19 cellular contexts compared by ENCODE assay signal in the genomic region with DNA sequence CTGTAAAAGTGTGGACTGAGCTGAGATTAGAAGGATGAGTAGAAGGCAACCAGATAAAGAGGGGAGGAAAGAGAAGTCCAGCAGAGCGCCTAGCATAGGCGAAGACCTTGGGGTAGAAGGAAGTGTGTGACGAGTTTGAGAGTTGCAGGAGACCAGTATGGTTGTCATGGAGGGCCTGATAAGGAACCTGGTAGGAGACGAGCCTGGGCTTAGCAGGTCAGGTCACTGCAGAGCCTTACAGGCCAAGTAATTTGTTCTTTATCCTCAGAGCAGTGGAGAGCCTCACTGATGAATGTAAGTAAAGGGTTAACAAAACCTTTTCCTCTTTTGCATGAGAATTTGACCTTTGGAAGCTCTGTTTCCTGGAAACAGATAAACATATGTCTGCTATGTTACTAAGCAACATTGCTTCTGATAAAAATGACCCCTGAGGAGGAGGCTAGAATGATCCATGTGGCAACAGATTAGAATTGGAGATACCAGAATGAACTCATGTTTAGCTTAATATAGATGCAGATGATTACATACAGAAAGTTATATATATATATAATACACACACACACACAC. TPM values are rescaled to one million over a fixed set of nuclear protein-coding genes. Genes with fewer than 3 reads are reported as not detected.
DNase-seq lines count a peak whose midpoint lies in the region; ATAC-seq and TF ChIP-seq lines count a peak whose summit lies in the region.
"Had no signal": no experiment of that assay in that cellular context is flagged by ENCODE, and none has a peak within 500 bp of the region (broad histone marks: within the 10 kb centered on the region; RNA-seq: fewer than 3 reads in every experiment).

No MANE protein-coding gene starts in this region.

- no peaks in the 10 kb centered on the region for H3K9me3 ChIP-seq in hepatocyte (ENCODE audit: low read depth)
- no peaks in the 10 kb centered on the region for H3K9me3 ChIP-seq in neural cell (ENCODE audit: low read length)
- no peaks in the 10 kb centered on the region for H3K9me3 ChIP-seq in aorta (ENCODE audit: control insufficient read depth, low read length)
- H3K9me3 ChIP-seq: gastroesophageal sphincter, spleen had no signal

- H3K4me2 ChIP-seq in hepatocyte (peak overlapping the region; percentile 20), neural cell (ENCODE audit: low read length) (no peak overlapping the region)

- H3K9ac ChIP-seq in neural cell (ENCODE audit: low read length), result no peak overlapping the region

- H3K4me1 ChIP-seq in hepatocyte (ENCODE audit: insufficient read depth), result peaks cover 23% of the 10 kb centered on the region
- H3K4me1 ChIP-seq in aorta (ENCODE audit: control insufficient read depth in 1 of 2, insufficient read depth in 2 of 2, low read length in 2 of 2), result no peaks in the 10 kb centered on the region

- H3K4me3 ChIP-seq in hepatocyte (no peak overlapping the region), neural cell (ENCODE audit: low read length) (no peak overlapping the region), aorta (ENCODE audit: low read length in 2 of 2) (no peak overlapping the region)
- H3K4me3 ChIP-seq: gastroesophageal sphincter, spleen had no signal

- H4K20me1 ChIP-seq in hepatocyte (ENCODE audit: insufficient read depth, poor library complexity, severe bottlenecking), result no peaks in the 10 kb centered on the region
- H4K20me1 ChIP-seq in neural cell (ENCODE audit: insufficient read depth), result no peaks in the 10 kb centered on the region

- intact Hi-C loops in aorta (cut with DNase I), result no loop called here

- ATAC-seq in aorta (ENCODE audit: low FRiP score) (no peak), HG02759 (IDR thresholded peaks at IDR 0.05; ENCODE audit: unreplicated experiment) (no peak)
- ATAC-seq: gastroesophageal sphincter had no signal

- TF ChIP-seq CTCF in hepatocyte (IDR thresholded peaks at IDR 0.05; ENCODE audit: poor library complexity) (no peak), neural cell (IDR thresholded peaks at IDR 0.05; ENCODE audit: poor library complexity, severe bottlenecking) (no peak)

- DNase-seq in HUDEP-2 (lab: John Stamatoyannopoulos, UW; ENCODE audit: unreplicated experiment in 76 of 76) (peak in 52 of 76 experiments; percentile 14 to 85 (median 57)), SW480 (ENCODE audit: low spot score) (peak; percentile 39), hepatocyte (ENCODE audit: low spot score) (peak; percentile 57), aorta (no peak), RPMI8226 (no peak), dedifferentiated amniotic fluid mesenchymal stem cell (ENCODE audit: extremely low spot score) (no peak)
- DNase-seq: activated CD4-positive, alpha-beta T cell treated with anti-CD3 and anti-CD28 coated beads, Interleukin-2, amount 50 U/mL, for 1 hour; activated effector memory CD4-positive, alpha-beta T cell treated with anti-CD3 and anti-CD28 coated beads, Interleukin-2, amount 50 U/mL, for 16 hours; HCEC 1CT; NCI-H187; spleen had no signal

- TF ChIP-seq EP300 in neural cell (conservative IDR thresholded peaks at IDR 0.05; ENCODE audit: poor library complexity, severe bottlenecking), result no peak

- H3K36me3 ChIP-seq in hepatocyte (replicated peaks; ENCODE audit: insufficient read depth, low read depth), result no peaks in the 10 kb centered on the region
- no peaks in the 10 kb centered on the region for H3K36me3 ChIP-seq in neural cell (ENCODE audit: insufficient read depth, low read length)
- no peaks in the 10 kb centered on the region for H3K36me3 ChIP-seq in aorta (ENCODE audit: control insufficient read depth in 1 of 2, insufficient read depth in 2 of 2, low read length in 1 of 2)
- H3K36me3 ChIP-seq: gastroesophageal sphincter, spleen had no signal

- peak overlapping the region; percentile 69 for H3K27ac ChIP-seq in hepatocyte
- peak overlapping the region; percentile 8 for H3K27ac ChIP-seq in neural cell (ENCODE audit: low read length)
- H3K27ac ChIP-seq in aorta (ENCODE audit: low read depth in 1 of 2, low read length in 2 of 2), result no peak overlapping the region
- H3K27ac ChIP-seq: epithelial cell of prostate, gastroesophageal sphincter, spleen had no signal

- H3K9me2 ChIP-seq in hepatocyte (replicated peaks; ENCODE audit: insufficient read depth), result no peaks in the 10 kb centered on the region
- no peaks in the 10 kb centered on the region for H3K9me2 ChIP-seq in neural cell (ENCODE audit: insufficient read depth, low read length)

- peaks cover 16% of the 10 kb centered on the region for H3K27me3 ChIP-seq in hepatocyte
- peaks cover 8% of the 10 kb centered on the region for H3K27me3 ChIP-seq in neural cell (ENCODE audit: insufficient read depth, low read depth, low read length)
- no peaks in the 10 kb centered on the region for H3K27me3 ChIP-seq in aorta (ENCODE audit: control insufficient read depth in 1 of 2, insufficient read depth in 2 of 2, low read length in 1 of 2)

- no peaks in the 10 kb centered on the region for H3F3A ChIP-seq in neural cell (ENCODE audit: insufficient read depth, low read length, poor library complexity, severe bottlenecking)

- H3K79me2 ChIP-seq in hepatocyte (no peaks in the 10 kb centered on the region), neural cell (replicated peaks; ENCODE audit: insufficient read depth, low read length) (no peaks in the 10 kb centered on the region)

- WGBS in hepatocyte (ENCODE audit: low lambda C conversion rate, missing lambda C conversion rate), result 52% methylated on average over 4 of the region's 4 CpGs
- WGBS in aorta, 2 donors, result 68 to 74% methylated on average over 4 of the region's 4 CpGs

- TF ChIP-seq RAD21 in neural cell (conservative IDR thresholded peaks at IDR 0.05), result no peak

- H2AFZ ChIP-seq in hepatocyte, result no peak overlapping the region
- no peak overlapping the region for H2AFZ ChIP-seq in neural cell (ENCODE audit: low read depth, low read length)

TF ChIP-seq in neural cell, 6 proteins besides CTCF, POLR2A, EP300 and RAD21:
- TF ChIP-seq SMC3 (conservative IDR thresholded peaks at IDR 0.05; ENCODE audit: poor library complexity) (no peak), MXI1 (conservative IDR thresholded peaks at IDR 0.05; ENCODE audit: poor library complexity, severe bottlenecking) (no peak), EZH2 (IDR thresholded peaks at IDR 0.05; ENCODE audit: borderline replicate concordance, insufficient read depth, low read length, poor library complexity, severe bottlenecking) (no peak), POLR2AphosphoS5 (IDR thresholded peaks at IDR 0.05) (no peak), TAF1 (IDR thresholded peaks at IDR 0.05; ENCODE audit: low read depth) (no peak), REST (IDR thresholded peaks at IDR 0.05; ENCODE audit: borderline replicate concordance) (no peak)

RNA-seq across cellular contexts. Expression of gene TMEM74B, which starts 2.9 kb away (rescaled TPM):
- total RNA-seq in hepatocyte (5.2 and 9.4 TPM in 2 replicates), aorta (1 to 10 TPM in 1 of 2 donors, under 1 TPM in 1; 0.71 to 3.8 TPM)
- polyA plus RNA-seq in hepatocyte (5.5 and 7.3 TPM in 2 replicates), neural cell (155 and 164 TPM in 2 replicates), aorta (1 to 10 TPM in 1 of 2 donors, not detected in 1; 1.9 TPM)
- 26.3 and 26.5 TPM in 2 replicates for polyA minus RNA-seq in neural cell
- total RNA-seq: bronchial epithelial cell had no signal

RNA-seq across cellular contexts. Expression of gene C20orf202, which starts 15.6 kb away (rescaled TPM):
- total RNA-seq in hepatocyte (1.4 and 1.6 TPM in 2 replicates), aorta (under 1 TPM in 1 of 2 donors, not detected in 1; 0.54 TPM)
- polyA plus RNA-seq in hepatocyte (0.35 and 0.84 TPM in 2 replicates), neural cell (0.62 and 0.84 TPM in 2 replicates), aorta (under 1 TPM; 0.26 to 0.88 TPM)
- 0.97 and 1.0 TPM in 2 replicates for polyA minus RNA-seq in neural cell
- total RNA-seq: bronchial epithelial cell had no signal
- polyA plus RNA-seq: IgD-negative memory B cell had no signal

RNA-seq across cellular contexts. Expression of gene RAD21L1, which starts 38.2 kb away (rescaled TPM):
- total RNA-seq in hepatocyte (not detected in 2 replicates), aorta (not detected)
- polyA plus RNA-seq in hepatocyte (not detected in 2 replicates), neural cell (not detected in 2 replicates), aorta (not detected)
- not detected in 2 replicates for polyA minus RNA-seq in neural cell
- total RNA-seq: gastroesophageal sphincter, neural crest cell, spleen, urinary bladder had no signal
- polyA plus RNA-seq: IgD-negative memory B cell, spleen, urinary bladder had no signal

Comparison
In these comparisons a context has a peak if more than half of its experiments do, and no peak if none do; other contexts are left out.
1. DNase-seq: peak in HUDEP-2 (52 of 76), SW480 (single experiment) and hepatocyte (single experiment); none in aorta (0 of 2), RPMI8226 (single experiment) and dedifferentiated amniotic fluid mesenchymal stem cell (single experiment).
2. H3K27ac ChIP-seq: peak in hepatocyte (single experiment) and neural cell (single experiment); none in aorta (0 of 2).
3. RNA of gene TMEM74B, which starts 2.9 kb away (polyA plus RNA-seq): 155 to 164 TPM in neural cell; 5.5 to 7.3 TPM in hepatocyte and 1.9 TPM in aorta; every median in the first group is over 10 times any median in the second.